Comparison of ENCODE assay signal across 8 cellular contexts in genomic region chr2:41840702-41841551, GRCh38.
DNase-seq lines count a peak whose midpoint lies in the region; ATAC-seq and TF ChIP-seq lines count a peak whose summit lies in the region.

No MANE protein-coding gene starts in this region.

- intact Hi-C loops in colonic mucosa (cut with DNase I) = no loop called here

- no peaks in the 10 kb centered on the region for H3K9me3 ChIP-seq in colonic mucosa

- peak overlapping the region; percentile 78 to 86 for H3K9ac ChIP-seq in colonic mucosa (ENCODE audit: low read depth in 2 of 2, low read length in 2 of 2)

- H3K4me1 ChIP-seq in colonic mucosa = no peaks in the 10 kb centered on the region

- peak overlapping the region; percentile 71 for H3K4me3 ChIP-seq in colonic mucosa

- H3K27ac ChIP-seq in colonic mucosa = peak overlapping the region; percentile 75
- H3K27ac ChIP-seq in layer of hippocampus (ENCODE audit: low read depth, low read length) = peak overlapping the region; percentile 73

- ATAC-seq in GM19043 (IDR thresholded peaks at IDR 0.05; ENCODE audit: low read depth, unreplicated experiment) = peak; percentile 100
- peak; percentile 100 for ATAC-seq in HG03378 (IDR thresholded peaks at IDR 0.05; ENCODE audit: unreplicated experiment)

- no peaks in the 10 kb centered on the region for H3K27me3 ChIP-seq in colonic mucosa
- no peaks in the 10 kb centered on the region for H3K27me3 ChIP-seq in layer of hippocampus (ENCODE audit: control insufficient read depth, insufficient read depth, low read length)

- no peaks in the 10 kb centered on the region for H3K36me3 ChIP-seq in colonic mucosa

- DNase-seq in AG20443 (ENCODE audit: low spot score) = peak; percentile 98
- DNase-seq in NCI-H460 (ENCODE audit: extremely low read depth, low read depth) = peak; percentile 96
- DNase-seq in activated CD4-positive, alpha-beta T cell treated with anti-CD3 and anti-CD28 coated beads for 4 hours = peak; percentile 94 to 97
- DNase-seq in colonic mucosa = peak; percentile 98
- peak; percentile 96 to 97 for DNase-seq in stimulated activated CD4-positive, alpha-beta T cell treated with anti-CD3 and anti-CD28 coated beads, Interleukin-1b, Interleukin-23, amount 100 ng/mL, for 4 hours (ENCODE audit: low read depth in 2 of 2)

- TF ChIP-seq CTCF in colonic mucosa (IDR thresholded peaks at IDR 0.05) = peak; percentile 98

Comparison
In these comparisons a context has a peak if more than half of its experiments do, and no peak if none do; other contexts are left out.
1. Peak in every context shown above with its lines: DNase-seq, ATAC-seq, H3K4me3 ChIP-seq and H3K27ac ChIP-seq.